In the genomic region with DNA sequence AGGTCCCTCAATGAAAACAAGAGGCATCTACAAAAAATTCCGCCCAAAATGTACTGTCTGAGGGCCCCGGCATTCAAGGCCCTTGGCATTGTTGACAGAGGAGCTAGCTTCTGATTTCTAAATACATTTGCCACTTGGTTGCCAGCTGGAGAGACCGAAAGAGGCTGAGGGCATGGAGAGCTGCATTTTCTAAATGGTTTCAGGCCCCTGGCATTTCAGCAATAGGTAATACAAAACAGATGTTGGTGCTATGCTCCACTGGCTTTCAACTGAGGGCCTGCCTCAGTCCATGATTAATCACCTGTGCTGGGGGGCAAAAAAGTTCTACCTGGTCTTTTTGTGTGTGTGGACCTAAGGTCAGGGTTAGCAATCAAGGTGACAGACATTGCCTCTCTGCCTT, we compare ENCODE assay signal across 19 cellular contexts.
DNase-seq lines count a peak whose midpoint lies in the region; ATAC-seq lines count a peak whose summit lies in the region.
"Had no signal": no experiment of that assay in that cellular context is flagged by ENCODE, and none has a peak within 500 bp of the region (broad histone marks: within the 10 kb centered on the region; RNA-seq: fewer than 3 reads in every experiment).

No MANE protein-coding gene starts in this region.

- no peak overlapping the region for H3K27ac ChIP-seq in GM23248
- H3K27ac ChIP-seq: gastrocnemius medialis, RWPE1, vagina had no signal

- H3K9me2 ChIP-seq in GM23248 (ENCODE audit: insufficient read depth), result 0 out of 2 replicates have a peak, but pooled peaks cover 7% of the 10 kb centered on the region

- in situ Hi-C loops in ACHN (cut with HindIII; ENCODE audit: low pct_ligation_motif_present, low pct_unique_long_range_greater_than_20kb, low sequenced_read_pairs), result no loop called here
- in situ Hi-C loops in GM23248 (cut with MboI), result no loop called here

- H3K4me1 Mint-ChIP-seq in activated T-cell treated with anti-CD3 and anti-CD28 coated beads, Interleukin-2, amount 50 U/mL, for 4 hours (ENCODE audit: low read depth), result no peaks in the 10 kb centered on the region

- no peak for ATAC-seq in GM19324 (IDR thresholded peaks at IDR 0.05; ENCODE audit: low FRiP score, unreplicated experiment)
- ATAC-seq in activated T-cell treated with anti-CD3 and anti-CD28 coated beads, Interleukin-2, amount 50 U/mL, for 4 hours, result no peak
- ATAC-seq: gastrocnemius medialis, left cardiac atrium had no signal

- no peak overlapping the region for H3K9ac ChIP-seq in GM23248

- H3F3A ChIP-seq in GM23248 (ENCODE audit: insufficient read depth), result no peaks in the 10 kb centered on the region

- peaks cover 2% of the 10 kb centered on the region for H3K36me3 Mint-ChIP-seq in activated T-cell treated with anti-CD3 and anti-CD28 coated beads, Interleukin-2, amount 50 U/mL, for 4 hours (ENCODE audit: insufficient read depth)
- H3K36me3 Mint-ChIP-seq: CD8-positive, alpha-beta memory T cell had no signal

- H3K4me2 ChIP-seq in GM23248 (ENCODE audit: unreplicated experiment), result no peak overlapping the region

- H3K27me3 Mint-ChIP-seq in activated T-cell treated with anti-CD3 and anti-CD28 coated beads, Interleukin-2, amount 50 U/mL, for 4 hours (ENCODE audit: low read depth), result peaks cover 4% of the 10 kb centered on the region

- H2AFZ ChIP-seq in GM23248, result no peak overlapping the region

- no peak overlapping the region for H3K4me3 ChIP-seq in GM23248
- H3K4me3 ChIP-seq: gastrocnemius medialis, vagina had no signal

- peak; percentile 4 for DNase-seq in ACHN
- DNase-seq in GM23248, result peak; percentile 54
- DNase-seq in RPMI7951 (ENCODE audit: low read depth), result peak; percentile 93
- DNase-seq in glomerular visceral epithelial cell (ENCODE audit: extremely low spot score), result peak; percentile 30
- no peak for DNase-seq in NCI-H526 treated with DMSO at 0.1 percent for 48 hours (lab: John Stamatoyannopoulos, UW)
- DNase-seq in activated T-cell treated with anti-CD3 and anti-CD28 coated beads, Interleukin-2, amount 50 U/mL, for 4 hours, result no peak
- DNase-seq in NCI-H226, result no peak
- DNase-seq: activated CD4-positive, alpha-beta T cell treated with anti-CD3 and anti-CD28 coated beads for 1 hour; activated CD8-positive, alpha-beta memory T cell treated with anti-CD3 and anti-CD28 coated beads for 24 hours; CD8-positive, alpha-beta memory T cell; cortex of kidney; gastrocnemius medialis; Kasumi-1; left cardiac atrium; NCI-H1105 treated with DMSO at 0.1 percent for 48 hours; stimulated activated CD8-positive, alpha-beta memory T cell treated with anti-CD3 and anti-CD28 coated beads, Interleukin-4, amount 100 ng/mL, for 48 hours had no signal

- H3K4me3 Mint-ChIP-seq in activated T-cell treated with anti-CD3 and anti-CD28 coated beads, Interleukin-2, amount 50 U/mL, for 4 hours, result no peak overlapping the region
- H3K4me3 Mint-ChIP-seq: CD8-positive, alpha-beta memory T cell had no signal

- WGBS in GM23248 (ENCODE audit: low coverage in 1 of 2, low lambda C conversion rate in 2 of 2, missing lambda C conversion rate in 2 of 2), 2 experiments, result 5 to 18% methylated on average over 3 of the region's 3 CpGs

- H3K4me1 ChIP-seq in GM23248 (ENCODE audit: insufficient read depth), result peaks cover 9% of the 10 kb centered on the region
- H3K4me1 ChIP-seq: vagina had no signal

- no peaks in the 10 kb centered on the region for H3K9me3 Mint-ChIP-seq in activated T-cell treated with anti-CD3 and anti-CD28 coated beads, Interleukin-2, amount 50 U/mL, for 4 hours
- H3K9me3 Mint-ChIP-seq: CD8-positive, alpha-beta memory T cell had no signal

- H3K36me3 ChIP-seq in GM23248 (ENCODE audit: low read depth), result no peaks in the 10 kb centered on the region
- H3K36me3 ChIP-seq: gastrocnemius medialis, vagina had no signal

- 0 out of 2 replicates have a peak, but pooled peaks cover 4% of the 10 kb centered on the region for H3K27me3 ChIP-seq in GM23248 (replicated peaks; ENCODE audit: insufficient read depth)
- H3K27me3 ChIP-seq: gastrocnemius medialis, vagina had no signal

- H4K20me1 ChIP-seq in GM23248 (ENCODE audit: insufficient read depth), result no peaks in the 10 kb centered on the region

- no peaks in the 10 kb centered on the region for H3K79me2 ChIP-seq in GM23248 (ENCODE audit: insufficient read depth)

- no peaks in the 10 kb centered on the region for H3K9me3 ChIP-seq in GM23248 (ENCODE audit: low read depth)
- H3K9me3 ChIP-seq: gastrocnemius medialis, vagina had no signal

Comparison
In these comparisons a context has a peak if more than half of its experiments do, and no peak if none do; other contexts are left out.
1. DNase-seq: peak in ACHN (single experiment), GM23248 (single experiment), RPMI7951 (single experiment) and glomerular visceral epithelial cell (single experiment); none in NCI-H526 treated with DMSO at 0.1 percent for 48 hours (single experiment), activated T-cell treated with anti-CD3 and anti-CD28 coated beads, Interleukin-2, amount 50 U/mL, for 4 hours (single experiment) and NCI-H226 (single experiment).